In genomic region chr16:86039606-86040005, GRCh38 we compare ENCODE assay signal across 18 cellular contexts.
DNase-seq lines count a peak whose midpoint lies in the region; ATAC-seq and TF ChIP-seq lines count a peak whose summit lies in the region.
"Had no signal": no experiment of that assay in that cellular context is flagged by ENCODE, and none has a peak within 500 bp of the region (broad histone marks: within the 10 kb centered on the region; RNA-seq: fewer than 3 reads in every experiment).

No MANE protein-coding gene starts in this region.

- H3K4ac ChIP-seq in mesenchymal stem cell (ENCODE audit: low read depth in 1 of 2, low read length in 2 of 2) = no peak overlapping the region

- H3K27me3 Mint-ChIP-seq in chondrocyte (ENCODE audit: low read depth) = peaks cover 45% of the 10 kb centered on the region
- H3K27me3 Mint-ChIP-seq: CD4-positive, CD25-positive, alpha-beta regulatory T cell had no signal

- H3K14ac ChIP-seq in mesenchymal stem cell (ENCODE audit: low read length in 2 of 2) = no peak overlapping the region

- H3K18ac ChIP-seq in mesenchymal stem cell (ENCODE audit: low read depth in 1 of 2, low read length in 2 of 2) = no peak overlapping the region

- H3K27me3 ChIP-seq in BLaER1 (no peaks in the 10 kb centered on the region), mesenchymal stem cell (ENCODE audit: control insufficient read depth in 1 of 2, insufficient read depth in 1 of 2, low read length in 2 of 2) (peaks cover 0 to 70% of the 10 kb centered on the region in 2 experiments), sigmoid colon (peaks cover 0 to 4% (median 0%) of the 10 kb centered on the region in 3 donors)

- H3K4me1 Mint-ChIP-seq in chondrocyte (ENCODE audit: low read depth) = no peaks in the 10 kb centered on the region

- no peak overlapping the region for H2BK120ac ChIP-seq in mesenchymal stem cell (ENCODE audit: low read depth, low read length)

- H3K23ac ChIP-seq in mesenchymal stem cell (ENCODE audit: low read length in 2 of 2) = no peak overlapping the region

- peak overlapping the region; percentile 9; the same call in 1 of the 2 replicates for H3K4me2 ChIP-seq in BLaER1
- no peak overlapping the region for H3K4me2 ChIP-seq in mesenchymal stem cell (ENCODE audit: low read length, poor library complexity, severe bottlenecking)

- peaks cover 62% of the 10 kb centered on the region for H3K4me1 ChIP-seq in BLaER1
- H3K4me1 ChIP-seq in mesenchymal stem cell (ENCODE audit: control insufficient read depth, insufficient read depth, low read depth, low read length) = no peaks in the 10 kb centered on the region
- H3K4me1 ChIP-seq in sigmoid colon = peaks cover 0 to 7% (median 0%) of the 10 kb centered on the region in 4 donors
- H3K4me1 ChIP-seq: HAP-1 had no signal

- no peak for TF ChIP-seq EP300 in sigmoid colon (IDR thresholded peaks at IDR 0.05)

- H3K36me3 ChIP-seq in BLaER1 (no peaks in the 10 kb centered on the region), mesenchymal stem cell (ENCODE audit: control insufficient read depth in 1 of 2, insufficient read depth in 2 of 2, low read depth in 1 of 2, low read length in 2 of 2) (no peaks in the 10 kb centered on the region), sigmoid colon (no peaks in the 10 kb centered on the region)
- H3K36me3 ChIP-seq: HAP-1 had no signal

- H2BK5ac ChIP-seq in mesenchymal stem cell (ENCODE audit: low read depth, low read length, poor library complexity, severe bottlenecking) = no peak overlapping the region

- H2AFZ ChIP-seq in mesenchymal stem cell (ENCODE audit: low read depth, low read length) = no peak overlapping the region

- peak overlapping the region; percentile 3 for H4K91ac ChIP-seq in mesenchymal stem cell (ENCODE audit: low read length)

- 88% methylated on average over 11 of the region's 12 CpGs for whole genome bisulfite sequencing in mesenchymal stem cell
- 79 to 82% methylated on average over 12 of the region's 12 CpGs for WGBS in sigmoid colon, 2 donors

- ATAC-seq in HG02642 (IDR thresholded peaks at IDR 0.05; ENCODE audit: poor library complexity, unreplicated experiment) = no peak
- ATAC-seq: GM12878 had no signal

- H3K9ac ChIP-seq in BLaER1 (no peak overlapping the region), mesenchymal stem cell (ENCODE audit: low read length) (no peak overlapping the region)

- H3K4me3 Mint-ChIP-seq in chondrocyte (ENCODE audit: unreplicated experiment) = no peak overlapping the region
- H3K4me3 Mint-ChIP-seq: CD4-positive, CD25-positive, alpha-beta regulatory T cell; CD8-positive, alpha-beta memory T cell had no signal

- H2AK5ac ChIP-seq in mesenchymal stem cell (ENCODE audit: low read length, severe bottlenecking) = no peak overlapping the region

- TF ChIP-seq POLR2A in sigmoid colon (IDR thresholded peaks at IDR 0.05) = no peak

- H3K9me3 Mint-ChIP-seq in chondrocyte (ENCODE audit: low read depth) = no peaks in the 10 kb centered on the region
- H3K9me3 Mint-ChIP-seq: CD8-positive, alpha-beta memory T cell had no signal

- H3K4me3 ChIP-seq in BLaER1 (no peak overlapping the region), mesenchymal stem cell (ENCODE audit: insufficient read depth in 1 of 2, low read depth in 1 of 2, low read length in 2 of 2) (no peak overlapping the region), sigmoid colon (no peak overlapping the region)
- H3K4me3 ChIP-seq: GM12878, HAP-1 had no signal

- peak; percentile 65 for DNase-seq in chondrocyte (ENCODE audit: low spot score)
- no peak for DNase-seq in mesenchymal stem cell
- DNase-seq in sigmoid colon = peak; percentile 37
- no peak for DNase-seq in inferior parietal cortex (ENCODE audit: extremely low spot score)
- DNase-seq in ecto neural progenitor cell (ENCODE audit: low spot score) = no peak
- DNase-seq in foreskin melanocyte = no peak
- DNase-seq: 8988T; CD4-positive, CD25-positive, alpha-beta regulatory T cell; COR-L47; DMS 273 treated with DMSO at 0.1 percent for 48 hours; DMS53; EL had no signal

- intact Hi-C loops in sigmoid colon (cut with DNase I) = no loop called here

- no peak overlapping the region for H2BK12ac ChIP-seq in mesenchymal stem cell (ENCODE audit: low read length in 2 of 2)

- no peak overlapping the region for H2BK15ac ChIP-seq in mesenchymal stem cell (ENCODE audit: low read depth, poor library complexity, severe bottlenecking)

- H4K20me1 ChIP-seq in BLaER1 = no peaks in the 10 kb centered on the region

- no peaks in the 10 kb centered on the region for H3K36me3 Mint-ChIP-seq in chondrocyte (ENCODE audit: low read depth)
- H3K36me3 Mint-ChIP-seq: CD4-positive, CD25-positive, alpha-beta regulatory T cell; CD8-positive, alpha-beta memory T cell had no signal

- TF ChIP-seq CTCF in chondrocyte (IDR thresholded peaks at IDR 0.05) (no peak), sigmoid colon (IDR thresholded peaks at IDR 0.05) (no peak)

- no peaks in the 10 kb centered on the region for H3K79me1 ChIP-seq in mesenchymal stem cell (replicated peaks; ENCODE audit: low read length, poor library complexity, severe bottlenecking)

- H4K8ac ChIP-seq in mesenchymal stem cell (ENCODE audit: low read length) = no peak overlapping the region

- no peak overlapping the region for H3K27ac Mint-ChIP-seq in chondrocyte (ENCODE audit: unreplicated experiment)
- H3K27ac Mint-ChIP-seq: CD4-positive, CD25-positive, alpha-beta regulatory T cell; CD8-positive, alpha-beta memory T cell had no signal

- H3K27ac ChIP-seq in BLaER1 (no peak overlapping the region), mesenchymal stem cell (ENCODE audit: low read length, poor library complexity, severe bottlenecking) (no peak overlapping the region), sigmoid colon (no peak overlapping the region)
- H3K27ac ChIP-seq: HL-60 had no signal

- H3K9me3 ChIP-seq in BLaER1 (no peaks in the 10 kb centered on the region), mesenchymal stem cell (ENCODE audit: control insufficient read depth, low read length) (no peaks in the 10 kb centered on the region), sigmoid colon (no peaks in the 10 kb centered on the region)
- H3K9me3 ChIP-seq: HAP-1 had no signal

Comparison
In these comparisons a context has a peak if more than half of its experiments do, and no peak if none do; other contexts are left out.
1. DNase-seq: peak in chondrocyte (single experiment) and sigmoid colon (single experiment); none in mesenchymal stem cell (single experiment), inferior parietal cortex (single experiment), ecto neural progenitor cell (single experiment) and foreskin melanocyte (single experiment).